ENCODE assay signal across 8 cellular contexts in genomic region chr4:140150886-140151699, GRCh38. TPM values are rescaled to one million over a fixed set of nuclear protein-coding genes. Genes with fewer than 3 reads are reported as not detected.
DNase-seq lines count a peak whose midpoint lies in the region; ATAC-seq, FAIRE-seq and TF ChIP-seq lines count a peak whose summit lies in the region.

No MANE protein-coding gene starts in this region.

- no peak for FAIRE-seq in GM12891 (lab: Jason Lieb, UNC)

- TF ChIP-seq CTCF in NB4 (IDR thresholded peaks at IDR 0.05; ENCODE audit: low read depth, low read length) = no peak
- TF ChIP-seq CTCF in foreskin keratinocyte (conservative IDR thresholded peaks at IDR 0.05) = no peak
- no peak for TF ChIP-seq CTCF in nephron (IDR thresholded peaks at IDR 0.05; ENCODE audit: unreplicated experiment in 3 of 3)

- H3K27ac Mint-ChIP-seq in nephron = peak overlapping the region; percentile 98 to 100 (median 99)

- H3K4me3 ChIP-seq in NB4 (ENCODE audit: low read depth, low read length) = peak overlapping the region; percentile 84

- peak; percentile 53 for ATAC-seq in foreskin keratinocyte

- no peak for TF ChIP-seq POLR2A in GM12891 (IDR thresholded peaks at IDR 0.05; ENCODE audit: low read depth, low read length)
- peak; percentile 1 for TF ChIP-seq POLR2A in NB4 (IDR thresholded peaks at IDR 0.05; ENCODE audit: extremely low read depth, insufficient read length)

- peak overlapping the region; percentile 71 for H3K27ac ChIP-seq in foreskin keratinocyte

- DNase-seq in GM12891 (ENCODE audit: insufficient read length, low spot score) (peak; percentile 39), NB4 (ENCODE audit: low read depth) (peak; percentile 95), SK-N-DZ (ENCODE audit: low spot score) (peak; percentile 89), foreskin keratinocyte (peak; percentile 63 to 85), superior temporal gyrus (ENCODE audit: extremely low spot score) (peak; percentile 38), 8988T (no peak)
- DNase-seq in activated naive CD4-positive, alpha-beta T cell treated with anti-CD3 and anti-CD28 coated beads, Interleukin-2, amount 50 U/mL, for 16 hours = peak; percentile 66

- H3K4me1 ChIP-seq in foreskin keratinocyte = peaks cover 3% of the 10 kb centered on the region

- no peaks in the 10 kb centered on the region for H3K27me3 Mint-ChIP-seq in nephron (ENCODE audit: low read depth)

- H3K27me3 ChIP-seq in foreskin keratinocyte = peaks cover 3% of the 10 kb centered on the region

- H3K4me3 Mint-ChIP-seq in nephron = peak overlapping the region; percentile 91 to 97 (median 96)

- peaks cover 40% of the 10 kb centered on the region for H3K4me1 Mint-ChIP-seq in nephron

- no peaks in the 10 kb centered on the region for H3K9me3 Mint-ChIP-seq in nephron

- no peaks in the 10 kb centered on the region for H3K36me3 Mint-ChIP-seq in nephron (ENCODE audit: low read depth)

TF ChIP-seq in GM12891, 5 proteins besides CTCF, POLR2A, EP300 and RAD21:
- TF ChIP-seq POLR2AphosphoS5 (IDR thresholded peaks at IDR 0.05; ENCODE audit: low read depth, low read length) = no peak
- TF ChIP-seq TAF1 (IDR thresholded peaks at IDR 0.05; ENCODE audit: low read depth, low read length) = no peak
- no peak for TF ChIP-seq PAX5 (IDR thresholded peaks at IDR 0.05; ENCODE audit: insufficient read depth, low read length, severe bottlenecking)
- TF ChIP-seq SPI1 (IDR thresholded peaks at IDR 0.05; ENCODE audit: low read depth, low read length) = no peak
- TF ChIP-seq POU2F2 (IDR thresholded peaks at IDR 0.05; ENCODE audit: low read depth, low read length) = no peak

RNA-seq across cellular contexts. Expression of gene MAML3, which starts 2.9 kb away (rescaled TPM):
- 0.01 TPM for polyA plus RNA-seq in GM12891 (2012; ENCODE audit: low read depth, missing spikeins)
- 7.9 TPM in 2 replicates for polyA plus RNA-seq in SK-N-DZ (2014; cell fraction: cytosol; rRNA removed)
- polyA plus RNA-seq in SK-N-DZ (2014; cell fraction: nucleus; rRNA removed) = 3.5 and 5.0 TPM in 2 replicates
- total RNA-seq in foreskin keratinocyte = 0.35 and 0.61 TPM in 2 replicates
- polyA plus RNA-seq in foreskin keratinocyte = 0.09 and 0.19 TPM in 2 replicates
